In genomic region chr19:11067356-11068113, GRCh38 we compare ENCODE assay signal across 21 cellular contexts. TPM values are rescaled to one million over a fixed set of nuclear protein-coding genes. Genes with fewer than 3 reads are reported as not detected.
A peak's percentile ranks its signal among the peaks of the same experiment; 100 is the strongest.
DNase-seq lines count a peak whose midpoint lies in the region; ATAC-seq, FAIRE-seq and TF ChIP-seq lines count a peak whose summit lies in the region.
"Had no signal": no experiment of that assay in that cellular context is flagged by ENCODE, and none has a peak within 500 bp of the region (broad histone marks: within the 10 kb centered on the region; RNA-seq: fewer than 3 reads in every experiment).

No MANE protein-coding gene starts in this region.

- H3K4me3 Mint-ChIP-seq in nephron progenitor cell, result no peak overlapping the region
- H3K4me3 Mint-ChIP-seq in naive thymus-derived CD8-positive, alpha-beta T cell, result no peak overlapping the region
- H3K4me3 Mint-ChIP-seq: endodermal cell had no signal

- H3K4me1 ChIP-seq in HEK293 (ENCODE audit: control insufficient read depth, insufficient read depth, low read length) (no peaks in the 10 kb centered on the region), suprapubic skin (no peaks in the 10 kb centered on the region)
- H3K4me1 ChIP-seq: ascending aorta had no signal

- H3K36me3 Mint-ChIP-seq in nephron progenitor cell (ENCODE audit: low read depth), result peaks cover 57% of the 10 kb centered on the region
- peaks cover 0 to 24% (median 5%) of the 10 kb centered on the region in 3 donors for H3K36me3 Mint-ChIP-seq in naive thymus-derived CD8-positive, alpha-beta T cell

- no peak for ATAC-seq in naive thymus-derived CD8-positive, alpha-beta T cell
- no peak for ATAC-seq in HG03460 (IDR thresholded peaks at IDR 0.05; ENCODE audit: unreplicated experiment)
- ATAC-seq: left ventricle myocardium superior had no signal

- H3K4me1 Mint-ChIP-seq in nephron progenitor cell, result peaks cover 17% of the 10 kb centered on the region
- peaks cover 0 to 8% (median under 1%) of the 10 kb centered on the region in 4 donors for H3K4me1 Mint-ChIP-seq in naive thymus-derived CD8-positive, alpha-beta T cell
- H3K4me1 Mint-ChIP-seq: endodermal cell had no signal

- no peaks in the 10 kb centered on the region for H3K27me3 ChIP-seq in bronchial epithelial cell (ENCODE audit: control insufficient read depth, insufficient read depth, low read length)
- H3K27me3 ChIP-seq in suprapubic skin, result no peaks in the 10 kb centered on the region
- H3K27me3 ChIP-seq: ascending aorta, BLaER1, ovary, thyroid gland had no signal

- no peak for TF ChIP-seq EP300 in suprapubic skin (IDR thresholded peaks at IDR 0.05)

- CTCF ChIA-PET in HEK293 (lab: Yijun Ruan, JAX), result interaction anchor here (1.1 to 1.2 kb wide), 2 partner anchors 32 to 59 kb away, joined by 3 to 6 read pairs; no protein-coding TSS in a partner anchor

- peaks cover 8 to 27% of the 10 kb centered on the region in 2 experiments; a peak in 2 of 3 replicates for H3K36me3 ChIP-seq in HEK293 (ENCODE audit: control insufficient read depth in 2 of 2, insufficient read depth in 1 of 2, low read length in 2 of 2)
- peaks cover 11% of the 10 kb centered on the region for H3K36me3 ChIP-seq in bronchial epithelial cell (ENCODE audit: control insufficient read depth, insufficient read depth, low read length)
- peaks cover 27% of the 10 kb centered on the region for H3K36me3 ChIP-seq in suprapubic skin
- H3K36me3 ChIP-seq: ovary had no signal

- no peak for TF ChIP-seq POLR2A in suprapubic skin (IDR thresholded peaks at IDR 0.05)

- peaks cover 14% of the 10 kb centered on the region for H3K9me3 Mint-ChIP-seq in nephron progenitor cell
- H3K9me3 Mint-ChIP-seq in naive thymus-derived CD8-positive, alpha-beta T cell, result no peaks in the 10 kb centered on the region

- POLR2A ChIA-PET in HEK293 (lab: Yijun Ruan, JAX), result interaction anchor here (0.6 to 0.8 kb wide), 2 partner anchors 20 to 120 kb away, joined by 3 read pairs; no protein-coding TSS in a partner anchor
- POLR2A ChIA-PET in naive thymus-derived CD8-positive, alpha-beta T cell (lab: Charles Lee), result no interaction called here

- H3K27ac Mint-ChIP-seq in nephron progenitor cell, result peak overlapping the region; percentile 59
- H3K27ac Mint-ChIP-seq in naive thymus-derived CD8-positive, alpha-beta T cell, result peak overlapping the region in 1 of 10 donors; percentile 34
- H3K27ac Mint-ChIP-seq: endodermal cell had no signal

- H3K27ac ChIP-seq in HEK293 (ENCODE audit: extremely low read depth, low read depth, low read length) (no peak overlapping the region), suprapubic skin (no peak overlapping the region)
- H3K27ac ChIP-seq: 22Rv1, ascending aorta, BLaER1, skin epidermis, thyroid gland had no signal

- H3K9me3 ChIP-seq in HEK293 (ENCODE audit: control insufficient read depth, insufficient read depth, low read depth, low read length), result no peaks in the 10 kb centered on the region
- no peaks in the 10 kb centered on the region for H3K9me3 ChIP-seq in suprapubic skin
- H3K9me3 ChIP-seq: ascending aorta, BLaER1, ovary, thyroid gland had no signal

- 94% methylated on average over 8 of the region's 8 CpGs for WGBS in suprapubic skin

- H3K27me3 Mint-ChIP-seq in nephron progenitor cell (ENCODE audit: low read depth, poor library complexity), result peaks cover 6% of the 10 kb centered on the region
- no peaks in the 10 kb centered on the region for H3K27me3 Mint-ChIP-seq in naive thymus-derived CD8-positive, alpha-beta T cell

- FAIRE-seq in bronchial epithelial cell (lab: Jason Lieb, UNC), result no peak

- H3K4me3 ChIP-seq in HEK293 (ENCODE audit: low read depth, low read length) (no peak overlapping the region), bronchial epithelial cell (ENCODE audit: low read depth, low read length) (no peak overlapping the region), suprapubic skin (no peak overlapping the region)
- H3K4me3 ChIP-seq: ascending aorta, BLaER1, ovary, skin epidermis, thyroid gland had no signal

- DNase-seq in NCI-H510A treated with DMSO at 0.1 percent for 48 hours (lab: John Stamatoyannopoulos, UW), result peak; percentile 11
- DNase-seq in NCI-H510A (lab: John Stamatoyannopoulos, UW), result no peak
- DNase-seq in bronchial epithelial cell (ENCODE audit: low read depth), result peak; percentile 32
- no peak for DNase-seq in nephron progenitor cell
- no peak for DNase-seq in naive thymus-derived CD8-positive, alpha-beta T cell
- DNase-seq in suprapubic skin (ENCODE audit: low spot score in 2 of 2), result no peak
- DNase-seq: activated gamma-delta T cell treated with Interleukin-2 at 50 U/mL for 16 hours, endodermal cell, foreskin melanocyte, left ventricle myocardium superior, NCI-H2029 treated with DMSO at 0.1 percent for 48 hours, ovary, SIG-M5, T-helper 2 cell, thyroid gland had no signal

- TF ChIP-seq CTCF in HEK293 (tag by site-specific recombination; IDR thresholded peaks at IDR 0.05), result no peak
- no peak for TF ChIP-seq CTCF in bronchial epithelial cell (IDR thresholded peaks at IDR 0.05; ENCODE audit: insufficient read depth, low read length, severe bottlenecking)
- no peak for TF ChIP-seq CTCF in nephron progenitor cell (IDR thresholded peaks at IDR 0.05)
- TF ChIP-seq CTCF in suprapubic skin (IDR thresholded peaks at IDR 0.05), result no peak

TF ChIP-seq in HEK293, 187 proteins besides CTCF, POLR2A, EP300 and RAD21:
- peak; percentile 50 for TF ChIP-seq SETDB1 (IDR thresholded peaks at IDR 0.05; ENCODE audit: insufficient read length, low read length)
- TF ChIP-seq ZNF658 (tag by site-specific recombination; IDR thresholded peaks at IDR 0.05), result no peak
- no peak for TF ChIP-seq SP2 (tag by site-specific recombination; IDR thresholded peaks at IDR 0.05)
- no peak for TF ChIP-seq KLF7 (tag by site-specific recombination; IDR thresholded peaks at IDR 0.05; ENCODE audit: borderline replicate concordance)
- no peak for TF ChIP-seq ZFP37 (tag by site-specific recombination; IDR thresholded peaks at IDR 0.05)

RNA-seq across cellular contexts. Expression of gene LDLR, which starts 21.7 kb away (rescaled TPM):
- 72.7 and 109 TPM in 2 replicates for total RNA-seq in bronchial epithelial cell
- 10 to 100 TPM; 17.8 to 22.8 TPM for total RNA-seq in naive thymus-derived CD8-positive, alpha-beta T cell
- 1 to 10 TPM; 3.2 to 7.7 (median 7.1) TPM for polyA plus RNA-seq in naive thymus-derived CD8-positive, alpha-beta T cell
- 100 to 1,000 TPM in 2 of 4 donors, 10 to 100 TPM in 2; 48.1 to 174 (median 119) TPM for total RNA-seq in suprapubic skin

Comparison
In these comparisons a context has a peak if more than half of its experiments do, and no peak if none do; other contexts are left out.
1. DNase-seq: peak in NCI-H510A treated with DMSO at 0.1 percent for 48 hours (single experiment) and bronchial epithelial cell (single experiment); none in NCI-H510A (single experiment), nephron progenitor cell (single experiment), naive thymus-derived CD8-positive, alpha-beta T cell (0 of 10) and suprapubic skin (0 of 2).